Comparison of ENCODE assay signal across 19 cellular contexts in genomic region chr7:121151663-121152344, GRCh38.
"Had no signal": no experiment of that assay in that cellular context is flagged by ENCODE, and none has a peak within 500 bp of the region (broad histone marks: within the 10 kb centered on the region; RNA-seq: fewer than 3 reads in every experiment).

No MANE protein-coding gene starts in this region.

- H3K27ac ChIP-seq: cardiac muscle cell, left ventricle myocardium inferior, psoas muscle, sigmoid colon, spleen, testis had no signal

- H3K9me3 Mint-ChIP-seq: activated naive CD8-positive, alpha-beta T cell treated with anti-CD3 and anti-CD28 coated beads for 36 hours; endodermal cell; natural killer cell treated with Interleukin-12 subunit alpha and Interleukin-12 subunit beta and Interleukin-15 and Interleukin-18, amount 100 ng/mL, for 72 hours; stimulated activated naive CD8-positive, alpha-beta T cell treated with anti-CD3 and anti-CD28 coated beads, Interleukin-15, amount 100 ng/mL, for 72 hours had no signal

- H3K36me3 ChIP-seq: cardiac muscle cell had no signal

- H3K9me3 ChIP-seq: left ventricle myocardium inferior, psoas muscle, sigmoid colon, testis had no signal

- H3K4me1 ChIP-seq: left ventricle myocardium inferior, psoas muscle, spleen, testis had no signal

- H3K27me3 ChIP-seq: cardiac muscle cell, sigmoid colon, spleen, testis had no signal

- DNase-seq: activated CD4-positive, alpha-beta T cell treated with anti-CD3 and anti-CD28 coated beads for 48 hours; activated CD8-positive, alpha-beta memory T cell treated with anti-CD3 and anti-CD28 coated beads, Interleukin-2, amount 50 U/mL, for 4 hours; activated CD8-positive, alpha-beta T cell treated with anti-CD3 and anti-CD28 coated beads, Interleukin-2, amount 10 ng/mL, durations not matched to agents 7 days and 5 days; activated gamma-delta T cell treated with Interleukin-2 at 50 U/mL for 16 hours; activated naive CD8-positive, alpha-beta T cell treated with anti-CD3 and anti-CD28 coated beads for 36 hours; endodermal cell; erythroblast; kidney; left ventricle myocardium inferior; occipital lobe; psoas muscle; sigmoid colon; spleen; stimulated activated naive CD8-positive, alpha-beta T cell treated with anti-CD3 and anti-CD28 coated beads, Interleukin-15, amount 100 ng/mL, for 72 hours; SW 1271; testis had no signal

- H3K36me3 Mint-ChIP-seq: activated naive CD8-positive, alpha-beta T cell treated with anti-CD3 and anti-CD28 coated beads for 36 hours; natural killer cell treated with Interleukin-12 subunit alpha and Interleukin-12 subunit beta and Interleukin-15 and Interleukin-18, amount 100 ng/mL, for 72 hours; WTC11 had no signal

- H3K27ac Mint-ChIP-seq: activated CD8-positive, alpha-beta T cell treated with anti-CD3 and anti-CD28 coated beads, Interleukin-2, amount 10 ng/mL, durations not matched to agents 7 days and 5 days; activated naive CD8-positive, alpha-beta T cell treated with anti-CD3 and anti-CD28 coated beads for 36 hours; endodermal cell; natural killer cell treated with Interleukin-12 subunit alpha and Interleukin-12 subunit beta and Interleukin-15 and Interleukin-18, amount 100 ng/mL, for 72 hours; stimulated activated naive CD8-positive, alpha-beta T cell treated with anti-CD3 and anti-CD28 coated beads, Interleukin-15, amount 100 ng/mL, for 72 hours; WTC11 had no signal

- H3K4me1 Mint-ChIP-seq: activated naive CD8-positive, alpha-beta T cell treated with anti-CD3 and anti-CD28 coated beads for 36 hours; endodermal cell; stimulated activated naive CD8-positive, alpha-beta T cell treated with anti-CD3 and anti-CD28 coated beads, Interleukin-15, amount 100 ng/mL, for 72 hours had no signal

- ATAC-seq: activated CD8-positive, alpha-beta T cell treated with anti-CD3 and anti-CD28 coated beads, Interleukin-2, amount 10 ng/mL, durations not matched to agents 7 days and 5 days; natural killer cell treated with Interleukin-12 subunit alpha and Interleukin-12 subunit beta and Interleukin-15 and Interleukin-18, amount 100 ng/mL, for 72 hours; psoas muscle; stimulated activated naive CD8-positive, alpha-beta T cell treated with anti-CD3 and anti-CD28 coated beads, Interleukin-15, amount 100 ng/mL, for 72 hours; WTC11 had no signal

- H3K4me3 ChIP-seq: cardiac muscle cell, left ventricle myocardium inferior, psoas muscle, sigmoid colon, spleen, testis had no signal

- H3K4me3 Mint-ChIP-seq: activated CD8-positive, alpha-beta T cell treated with anti-CD3 and anti-CD28 coated beads, Interleukin-2, amount 10 ng/mL, durations not matched to agents 7 days and 5 days; activated naive CD8-positive, alpha-beta T cell treated with anti-CD3 and anti-CD28 coated beads for 36 hours; endodermal cell; natural killer cell treated with Interleukin-12 subunit alpha and Interleukin-12 subunit beta and Interleukin-15 and Interleukin-18, amount 100 ng/mL, for 72 hours; stimulated activated naive CD8-positive, alpha-beta T cell treated with anti-CD3 and anti-CD28 coated beads, Interleukin-15, amount 100 ng/mL, for 72 hours; WTC11 had no signal
